ENCODE assay signal across 8 cellular contexts in genomic region chr2:98148968-98149697, GRCh38.
DNase-seq lines count a peak whose midpoint lies in the region; ATAC-seq, FAIRE-seq and TF ChIP-seq lines count a peak whose summit lies in the region.

No MANE protein-coding gene starts in this region.

- POLR2A ChIA-PET in PC-3 (lab: Charles Lee; ENCODE audit: unreplicated experiment) = no interaction called here
- POLR2A ChIA-PET in naive thymus-derived CD4-positive, alpha-beta T cell (lab: Charles Lee) = no interaction called here

- H3K4me2 ChIP-seq in PC-3 (ENCODE audit: low read length) = peak overlapping the region; percentile 71

- no peak overlapping the region for H3K27ac ChIP-seq in PC-3 (ENCODE audit: low read length)
- H3K27ac ChIP-seq in naive thymus-derived CD4-positive, alpha-beta T cell (ENCODE audit: low read depth, low read length) = no peak overlapping the region

- no peaks in the 10 kb centered on the region for H4K20me1 ChIP-seq in PC-3 (ENCODE audit: low read length)

- ATAC-seq in PC-3 = no peak
- peak; percentile 76 for ATAC-seq in effector memory CD8-positive, alpha-beta T cell (replicated peaks)
- peak; percentile 72 for ATAC-seq in naive thymus-derived CD4-positive, alpha-beta T cell
- no peak for ATAC-seq in HG03196 (IDR thresholded peaks at IDR 0.05; ENCODE audit: unreplicated experiment)
- no peak for ATAC-seq in HG03520 (IDR thresholded peaks at IDR 0.05; ENCODE audit: unreplicated experiment)
- ATAC-seq in GM19395 (IDR thresholded peaks at IDR 0.05; ENCODE audit: unreplicated experiment) = no peak

- H3K4me1 ChIP-seq in PC-3 (ENCODE audit: insufficient read depth, low read length) = peaks cover 10% of the 10 kb centered on the region; the same call in 1 of the 2 replicates
- no peaks in the 10 kb centered on the region for H3K4me1 ChIP-seq in naive thymus-derived CD4-positive, alpha-beta T cell (ENCODE audit: control insufficient read depth in 2 of 2, insufficient read depth in 2 of 2, low read length in 2 of 2)

- H3K9me3 Mint-ChIP-seq in effector memory CD8-positive, alpha-beta T cell = no peaks in the 10 kb centered on the region
- H3K9me3 Mint-ChIP-seq in naive thymus-derived CD4-positive, alpha-beta T cell = peaks cover 0 to 16% (median 3%) of the 10 kb centered on the region in 11 donors

- H3K79me2 ChIP-seq in PC-3 (ENCODE audit: low read length) = no peaks in the 10 kb centered on the region

- no peaks in the 10 kb centered on the region for H3K27me3 ChIP-seq in PC-3 (ENCODE audit: low read length)
- no peaks in the 10 kb centered on the region for H3K27me3 ChIP-seq in naive thymus-derived CD4-positive, alpha-beta T cell (ENCODE audit: control insufficient read depth in 2 of 2, insufficient read depth in 2 of 2, low read length in 2 of 2)

- BruUV-seq in PC-3 (replicated peaks; lab: Mats Ljungman, UMichigan) = no TSS peak

- H3K27me3 Mint-ChIP-seq in effector memory CD8-positive, alpha-beta T cell = peaks cover 12 to 19% of the 10 kb centered on the region in 2 donors
- peaks cover 5 to 10% (median 8%) of the 10 kb centered on the region in 5 donors for H3K27me3 Mint-ChIP-seq in naive thymus-derived CD4-positive, alpha-beta T cell

- CTCF ChIA-PET in PC-3 (lab: Charles Lee) = no interaction called here
- CTCF ChIA-PET in naive thymus-derived CD4-positive, alpha-beta T cell (lab: Charles Lee) = no interaction called here

- peak overlapping the region; percentile 58 for H2AFZ ChIP-seq in PC-3 (ENCODE audit: low read length)

- no peaks in the 10 kb centered on the region for H3K4me1 Mint-ChIP-seq in effector memory CD8-positive, alpha-beta T cell (ENCODE audit: low read depth in 2 of 2)
- H3K4me1 Mint-ChIP-seq in naive thymus-derived CD4-positive, alpha-beta T cell = peaks cover 0 to 10% (median 4%) of the 10 kb centered on the region in 7 donors

- H3K4me3 ChIP-seq in PC-3 (ENCODE audit: low read length) = peak overlapping the region; percentile 24; the same call in 1 of the 2 replicates
- no peak overlapping the region for H3K4me3 ChIP-seq in naive thymus-derived CD4-positive, alpha-beta T cell (ENCODE audit: low read length)

- no peak overlapping the region for H3K9ac ChIP-seq in PC-3 (ENCODE audit: low read length)

- no peak for TF ChIP-seq CTCF in PC-3 (conservative IDR thresholded peaks at IDR 0.05; ENCODE audit: low read depth, low read length)

- no peaks in the 10 kb centered on the region for H3K36me3 ChIP-seq in PC-3 (ENCODE audit: low read depth, low read length)
- no peaks in the 10 kb centered on the region for H3K36me3 ChIP-seq in naive thymus-derived CD4-positive, alpha-beta T cell (ENCODE audit: control insufficient read depth in 2 of 3, insufficient read depth in 3 of 3, low read length in 3 of 3)

- H3K9me2 ChIP-seq in PC-3 (replicated peaks; ENCODE audit: low read length) = no peaks in the 10 kb centered on the region

- no peak overlapping the region for H3K27ac Mint-ChIP-seq in effector memory CD8-positive, alpha-beta T cell
- peak overlapping the region in 4 of 9 donors; percentile 1 to 24 (median 11) for H3K27ac Mint-ChIP-seq in naive thymus-derived CD4-positive, alpha-beta T cell

- intact Hi-C loops in PC-3 (cut with micrococcal nuclease) = no loop called here
- intact Hi-C loops in naive thymus-derived CD4-positive, alpha-beta T cell (cut with micrococcal nuclease) = no loop called here

- no peaks in the 10 kb centered on the region for H3F3A ChIP-seq in PC-3 (ENCODE audit: low read length, unreplicated experiment)

- DNase-seq in ELR (ENCODE audit: low read depth) (peak; percentile 70), PC-3 (peak; percentile 64), frontal cortex (ENCODE audit: low spot score in 2 of 2) (no peak)
- DNase-seq in effector memory CD8-positive, alpha-beta T cell = no peak
- DNase-seq in naive thymus-derived CD4-positive, alpha-beta T cell = peak in 7 of 9 donors; percentile 13 to 35 (median 24)

- no peak for FAIRE-seq in frontal cortex (lab: Jason Lieb, UNC)

- H3K4me3 Mint-ChIP-seq in effector memory CD8-positive, alpha-beta T cell = no peak overlapping the region
- peak overlapping the region in 5 of 10 donors; percentile 18 to 50 (median 21) for H3K4me3 Mint-ChIP-seq in naive thymus-derived CD4-positive, alpha-beta T cell

- H3K9me3 ChIP-seq in PC-3 (ENCODE audit: low read length) = no peaks in the 10 kb centered on the region
- no peaks in the 10 kb centered on the region for H3K9me3 ChIP-seq in naive thymus-derived CD4-positive, alpha-beta T cell (ENCODE audit: control insufficient read depth in 2 of 3, low read length in 3 of 3)

- H3K36me3 Mint-ChIP-seq in effector memory CD8-positive, alpha-beta T cell (ENCODE audit: insufficient read depth) = peaks cover 2% of the 10 kb centered on the region
- peaks cover 0 to 4% (median 0%) of the 10 kb centered on the region in 5 donors for H3K36me3 Mint-ChIP-seq in naive thymus-derived CD4-positive, alpha-beta T cell

Comparison
In these comparisons a context has a peak if more than half of its experiments do, and no peak if none do; other contexts are left out.
1. DNase-seq: peak in ELR (single experiment), PC-3 (single experiment) and naive thymus-derived CD4-positive, alpha-beta T cell (7 of 9); none in effector memory CD8-positive, alpha-beta T cell (0 of 3) and frontal cortex (0 of 2).
2. ATAC-seq: peak in effector memory CD8-positive, alpha-beta T cell (single experiment) and naive thymus-derived CD4-positive, alpha-beta T cell (single experiment); none in PC-3 (single experiment), HG03196 (single experiment), HG03520 (single experiment) and GM19395 (single experiment).